In the genomic region with DNA sequence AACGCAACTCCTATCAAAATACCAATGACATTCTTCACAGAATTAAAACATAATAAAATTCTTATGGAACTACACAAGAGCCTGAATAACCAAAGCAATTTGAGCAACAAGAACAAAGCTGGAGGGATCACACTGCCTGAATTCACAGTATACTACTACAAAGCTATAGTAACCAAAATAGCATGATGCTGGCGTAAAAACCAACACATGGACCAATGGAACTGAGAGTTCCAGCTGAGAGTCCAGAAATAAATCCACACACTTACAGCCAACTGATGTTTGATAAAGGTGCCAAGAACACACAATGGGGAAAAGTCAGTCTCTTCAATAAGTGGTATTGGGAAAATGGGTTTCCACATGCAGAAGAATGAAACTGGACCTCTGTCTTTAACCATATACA, we compare ENCODE assay signal across 31 cellular contexts. TPM values are rescaled to one million over a fixed set of nuclear protein-coding genes. Genes with fewer than 3 reads are reported as not detected.
"Had no signal": no experiment of that assay in that cellular context is flagged by ENCODE, and none has a peak within 500 bp of the region (broad histone marks: within the 10 kb centered on the region; RNA-seq: fewer than 3 reads in every experiment).

No MANE protein-coding gene starts in this region.

- H3K9me3 ChIP-seq: neutrophil, psoas muscle, stomach, testis, thyroid gland, transverse colon, upper lobe of left lung, vagina had no signal

- H3K27me3 ChIP-seq: neural progenitor cell, neutrophil, stomach, testis, thyroid gland, transverse colon, upper lobe of left lung, vagina had no signal

- H3K4me1 ChIP-seq: parathyroid adenoma, stomach, testis, thyroid gland, transverse colon, upper lobe of left lung, vagina had no signal

- H3K27ac ChIP-seq: neural progenitor cell, neutrophil, parathyroid adenoma, psoas muscle, skin epidermis, stomach, testis, thyroid gland, transverse colon, upper lobe of left lung, vagina had no signal

- H3K27ac Mint-ChIP-seq: mesothelial cell of epicardium; naive B cell; natural killer cell; nephron progenitor cell; neural progenitor cell; stimulated activated naive B cell treated with anti-CD40 and anti-IgM and Interleukin-4, amounts not matched to agents 10 μg/mL and 1 μg/mL and 100 μg/mL, for 72 hours had no signal

- H3K4me3 ChIP-seq: lung, neural progenitor cell, psoas muscle, skin epidermis, stomach, testis, thyroid gland, transverse colon, upper lobe of left lung, vagina had no signal

- H3K4me3 Mint-ChIP-seq: mesothelial cell of epicardium; naive B cell; natural killer cell; nephron progenitor cell; neural progenitor cell; stimulated activated naive B cell treated with anti-CD40 and anti-IgM and Interleukin-4, amounts not matched to agents 10 μg/mL and 1 μg/mL and 100 μg/mL, for 72 hours had no signal

- H3K4me1 Mint-ChIP-seq: mesothelial cell of epicardium; naive B cell; natural killer cell; neural progenitor cell; stimulated activated naive B cell treated with anti-CD40 and anti-IgM and Interleukin-4, amounts not matched to agents 10 μg/mL and 1 μg/mL and 100 μg/mL, for 72 hours had no signal

- DNase-seq: hippocampal formation; kidney glomerular epithelial cell; left cardiac atrium; mesendoderm; naive B cell; natural killer cell; nephron progenitor cell; occipital lobe; psoas muscle; stimulated activated CD4-positive, alpha-beta T cell treated with anti-CD3 and anti-CD28 coated beads, Interleukin-12 subunit alpha, Interleukin-12 subunit beta, amount 100 ng/mL, for 4 hours; stimulated activated CD4-positive, alpha-beta T cell treated with anti-CD3 and anti-CD28 coated beads, Interleukin-15, amount 100 ng/mL, for 24 hours; stimulated activated CD4-positive, alpha-beta T cell treated with anti-CD3 and anti-CD28 coated beads, Interleukin-2, amount 100 ng/mL, for 24 hours; stimulated activated CD4-positive, alpha-beta T cell treated with anti-CD3 and anti-CD28 coated beads, Interleukin-4, amount 100 ng/mL, for 1 hour; stimulated activated naive B cell treated with anti-CD40 and anti-IgM and Interleukin-4, amounts not matched to agents 10 μg/mL and 1 μg/mL and 100 μg/mL, for 72 hours; stimulated activated naive CD8-positive, alpha-beta T cell treated with anti-CD3 and anti-CD28 coated beads, Interleukin-15, Interleukin-2, amounts not matched to agents 100 U/mL and 50 U/mL, for 24 hours; stomach; testis; thyroid gland; transverse colon; upper lobe of left lung had no signal

- ATAC-seq: left lobe of liver; natural killer cell; sciatic nerve; stimulated activated naive B cell treated with anti-CD40 and anti-IgM and Interleukin-4, amounts not matched to agents 10 μg/mL and 1 μg/mL and 100 μg/mL, for 72 hours; stimulated activated naive CD8-positive, alpha-beta T cell treated with anti-CD3 and anti-CD28 coated beads, Interleukin-15, Interleukin-2, amounts not matched to agents 100 U/mL and 50 U/mL, for 24 hours had no signal

- H3K36me3 ChIP-seq: neural progenitor cell, neutrophil, stomach, thyroid gland, transverse colon, upper lobe of left lung, vagina had no signal

- H3K27me3 Mint-ChIP-seq: naive B cell; stimulated activated naive B cell treated with anti-CD40 and anti-IgM and Interleukin-4, amounts not matched to agents 10 μg/mL and 1 μg/mL and 100 μg/mL, for 72 hours had no signal

- H3K36me3 Mint-ChIP-seq: naive B cell; natural killer cell; neural progenitor cell; stimulated activated naive B cell treated with anti-CD40 and anti-IgM and Interleukin-4, amounts not matched to agents 10 μg/mL and 1 μg/mL and 100 μg/mL, for 72 hours had no signal

RNA-seq across cellular contexts. Expression of gene MLIP, which starts 6.9 kb away (rescaled TPM):
- total RNA-seq: mononuclear cell, natural killer cell, osteocyte, stomach, vagina had no signal
